Comparison of ENCODE assay signal across 10 cellular contexts in genomic region chr17:59361386-59361785, GRCh38. TPM values are rescaled to one million over a fixed set of nuclear protein-coding genes. Genes with fewer than 3 reads are reported as not detected.
DNase-seq lines count a peak whose midpoint lies in the region; ATAC-seq, FAIRE-seq and TF ChIP-seq lines count a peak whose summit lies in the region.
"Had no signal": no experiment of that assay in that cellular context is flagged by ENCODE, and none has a peak within 500 bp of the region (broad histone marks: within the 10 kb centered on the region; RNA-seq: fewer than 3 reads in every experiment).

No MANE protein-coding gene starts in this region.

- CTCF ChIA-PET in GM12878 (lab: Yijun Ruan, JAX), result no interaction called here

- H3K4me1 Mint-ChIP-seq in nephron progenitor cell, result peaks cover 68% of the 10 kb centered on the region

- intact Hi-C loops in GM12878 (cut with micrococcal nuclease; ENCODE audit: unreplicated experiment), result no loop called here

- no peaks in the 10 kb centered on the region for H3K27me3 ChIP-seq in MM.1S (replicated peaks; ENCODE audit: insufficient read depth, low read length)
- no peaks in the 10 kb centered on the region for H3K27me3 ChIP-seq in GM12878 (replicated peaks in 1 of 2; ENCODE audit: control insufficient read depth in 2 of 2, insufficient read depth in 2 of 2, low read length in 1 of 2)

- peaks cover 6% of the 10 kb centered on the region for H3K9me3 Mint-ChIP-seq in nephron progenitor cell

- H3K4me3 Mint-ChIP-seq in nephron progenitor cell, result peak overlapping the region; percentile 11

- RAD21 ChIA-PET in GM12878 (lab: Charles Lee; ENCODE audit: unreplicated experiment), result no interaction called here

- POLR2A ChIA-PET in GM12878 (lab: Charles Lee), result interaction anchor here (1.6 to 1.8 kb wide), 2 partner anchors 11 to 26 kb away, joined by 3 to 6 read pairs; no protein-coding TSS in a partner anchor

- H2AFZ ChIP-seq in MM.1S (ENCODE audit: low read length) (no peak overlapping the region), GM12878 (ENCODE audit: control insufficient read depth, low read depth, low read length) (no peak overlapping the region)

- no peak for TF ChIP-seq EP300 in GM12878 (IDR thresholded peaks at IDR 0.05; ENCODE audit: borderline replicate concordance in 1 of 2, control insufficient read depth in 1 of 2, low read depth in 2 of 2, low read length in 2 of 2)

- H3F3A ChIP-seq in MM.1S (ENCODE audit: insufficient read depth, low read length), result peaks cover 6% of the 10 kb centered on the region; the same call in 1 of the 2 replicates

- no peak for TF ChIP-seq POLR2A in GM12878 (IDR thresholded peaks at IDR 0.05; ENCODE audit: low read depth, low read length)

- in situ Hi-C loops in GM12878 (cut with MboI), result no loop called here

- H3K27ac ChIP-seq in MM.1S (ENCODE audit: low read length), result peak overlapping the region; percentile 63; the same call in 1 of the 2 replicates
- H3K27ac ChIP-seq in GM12878 (ENCODE audit: control insufficient read depth, insufficient read depth), result no peak overlapping the region
- H3K27ac ChIP-seq: KMS-11, WERI-Rb-1 had no signal

- FAIRE-seq in GM12878 (lab: Jason Lieb, UNC), result no peak

- H3K36me3 ChIP-seq in MM.1S (replicated peaks; ENCODE audit: insufficient read depth, low read length) (no peaks in the 10 kb centered on the region), GM12878 (ENCODE audit: control insufficient read depth in 2 of 2, insufficient read depth in 2 of 2, low read length in 1 of 2) (no peaks in the 10 kb centered on the region)
- H3K36me3 ChIP-seq: WERI-Rb-1 had no signal

- peak overlapping the region; percentile 56 for H3K27ac Mint-ChIP-seq in nephron progenitor cell

- peaks cover 3% of the 10 kb centered on the region for H3K27me3 Mint-ChIP-seq in nephron progenitor cell (ENCODE audit: low read depth, poor library complexity)

- H3K9me3 ChIP-seq in MM.1S (replicated peaks; ENCODE audit: insufficient read depth, low read length) (no peaks in the 10 kb centered on the region), GM12878 (replicated peaks; ENCODE audit: control insufficient read depth, insufficient read depth, low read length) (no peaks in the 10 kb centered on the region; the same call in 2 of the 3 replicates)

- no peak overlapping the region for H3K4me3 ChIP-seq in AG10803 (ENCODE audit: low read length)
- H3K4me3 ChIP-seq in MM.1S (ENCODE audit: low read length), result no peak overlapping the region
- H3K4me3 ChIP-seq in GM12878, result no peak overlapping the region

- no peaks in the 10 kb centered on the region for H4K20me1 ChIP-seq in MM.1S (ENCODE audit: insufficient read depth, low read length)
- no peaks in the 10 kb centered on the region for H4K20me1 ChIP-seq in GM12878 (ENCODE audit: control insufficient read depth, insufficient read depth)

- no peaks in the 10 kb centered on the region for H3K9me2 ChIP-seq in MM.1S (replicated peaks; ENCODE audit: insufficient read depth, low read length)

- DNase-seq in AG10803 (ENCODE audit: low read depth), result peak; percentile 93
- DNase-seq in MM.1S, result no peak
- no peak for DNase-seq in GM12878 (ENCODE audit: low read depth, low spot score)
- DNase-seq in nephron progenitor cell, result no peak
- DNase-seq in GDM1 (lab: John Stamatoyannopoulos, UW), result no peak
- no peak for DNase-seq in NK-92 (lab: John Stamatoyannopoulos, UW; ENCODE audit: unreplicated experiment)
- no peak for DNase-seq in NCI-H1048 (lab: John Stamatoyannopoulos, UW)
- DNase-seq: WERI-Rb-1 had no signal

- no peak overlapping the region for H3K9ac ChIP-seq in MM.1S (ENCODE audit: low read length)
- H3K9ac ChIP-seq in GM12878 (ENCODE audit: control insufficient read depth, insufficient read depth, low read length), result no peak overlapping the region
- H3K9ac ChIP-seq: KMS-11 had no signal

- no peaks in the 10 kb centered on the region for H3K79me2 ChIP-seq in MM.1S (ENCODE audit: low read length)
- H3K79me2 ChIP-seq in GM12878 (ENCODE audit: control insufficient read depth, insufficient read depth, low read length), result no peaks in the 10 kb centered on the region

- no peak for TF ChIP-seq CTCF in AG10803 (conservative IDR thresholded peaks at IDR 0.05; ENCODE audit: low read length)
- no peak for TF ChIP-seq CTCF in MM.1S (IDR thresholded peaks at IDR 0.05; ENCODE audit: low read length)
- TF ChIP-seq CTCF in GM12878 (IDR thresholded peaks at IDR 0.05 in 2 of 3, conservative IDR thresholded peaks at IDR 0.05 in 1 of 3; ENCODE audit: control insufficient read depth in 2 of 3, extremely low read depth in 1 of 3, insufficient read depth in 1 of 3, low read depth in 3 of 3, low read length in 3 of 3), result no peak
- no peak for TF ChIP-seq CTCF in nephron progenitor cell (IDR thresholded peaks at IDR 0.05)

- ATAC-seq in GM12878 (no peak), GM18520 (IDR thresholded peaks at IDR 0.05; ENCODE audit: unreplicated experiment) (no peak)

- H3K4me2 ChIP-seq in MM.1S (ENCODE audit: low read depth, low read length) (no peak overlapping the region), GM12878 (ENCODE audit: control insufficient read depth, insufficient read depth) (peak overlapping the region; percentile 14; the same call in 1 of the 2 replicates)
- H3K4me2 ChIP-seq: KMS-11 had no signal

- SMC1A ChIA-PET in GM12878 (lab: Charles Lee; ENCODE audit: uncharacterized antibody, unreplicated experiment), result interaction anchor here (0.8 to 3.7 kb wide), 5 partner anchors 13 to 141 kb away, joined by 3 to 25 read pairs (median 4); no protein-coding TSS in a partner anchor

- H3K4me1 ChIP-seq in MM.1S (ENCODE audit: low read length), result peaks cover 33% of the 10 kb centered on the region
- H3K4me1 ChIP-seq in GM12878 (ENCODE audit: control insufficient read depth, insufficient read depth, low read length), result peaks cover 50% of the 10 kb centered on the region

- 73% methylated on average over 3 of the region's 3 CpGs for WGBS in GM12878 (ENCODE audit: insufficient coverage, insufficient replicate concordance, low lambda C conversion rate, missing lambda C conversion rate)

- no TSS peak for BruUV-seq in GM12878 (replicated peaks; lab: Mats Ljungman, UMichigan)

- TF ChIP-seq RAD21 in GM12878 (IDR thresholded peaks at IDR 0.05; ENCODE audit: insufficient read depth, low read depth, low read length), result no peak

- H3K36me3 Mint-ChIP-seq in nephron progenitor cell (ENCODE audit: low read depth), result peaks cover 32% of the 10 kb centered on the region

TF ChIP-seq in GM12878, 131 proteins besides CTCF, POLR2A, EP300 and RAD21 (continues in another document):
- TF ChIP-seq CEBPZ (IDR thresholded peaks at IDR 0.05; ENCODE audit: low read depth, low read length), result no peak
- no peak for TF ChIP-seq NR2C1 (IDR thresholded peaks at IDR 0.05)
- TF ChIP-seq ZSCAN29 (IDR thresholded peaks at IDR 0.05), result no peak
- no peak for TF ChIP-seq SPI1 (IDR thresholded peaks at IDR 0.05; ENCODE audit: borderline replicate concordance, insufficient read depth, low read depth, low read length)
- no peak for TF ChIP-seq SMAD5 (IDR thresholded peaks at IDR 0.05; ENCODE audit: low read depth)
- no peak for TF ChIP-seq IKZF2 (IDR thresholded peaks at IDR 0.05)
- no peak for TF ChIP-seq SREBF1 (IDR thresholded peaks at IDR 0.05; ENCODE audit: low read length)

RNA-seq across cellular contexts. Expression of gene YPEL2, which starts 29.9 kb away (rescaled TPM):
- total RNA-seq in GM12878 (2013; cell fraction: nucleolus; rRNA removed), result 23.6 and 27.1 TPM in 2 replicates
- 0.45 and 0.71 TPM in 2 replicates for total RNA-seq in GM12878 (2014; rRNA removed)
- total RNA-seq in GM12878 (2014; rRNA removed; fragmentation: Illumina TruSeq; extraction: Trizol), result 0.63 and 0.64 TPM in 2 replicates
- total RNA-seq in GM12878 (2021), result 0.69 and 0.92 TPM in 2 replicates
- 1.5 TPM for polyA plus RNA-seq in GM12878 (2011; ENCODE audit: low read depth)
- 8.1 and 8.3 TPM in 2 replicates for polyA plus RNA-seq in GM12878 (2011; rRNA removed)
- polyA plus RNA-seq in GM12878 (2011; cell fraction: cytosol; rRNA removed), result 4.7 and 6.4 TPM in 2 replicates
- 4.7 and 7.8 TPM in 2 replicates for polyA plus RNA-seq in GM12878 (2011; cell fraction: nucleus; rRNA removed)
- 2.3 and 2.6 TPM in 2 replicates for polyA plus RNA-seq in GM12878 (2012)
- polyA plus RNA-seq in GM12878 (2014; fragmentation: Illumina TruSeq; extraction: Trizol), result 0.55 and 0.76 TPM in 2 replicates
- under 1 TPM; 0.11 to 0.18 TPM for polyA plus RNA-seq in GM12878 (2014; fragmentation: Nextera tagmentation; extraction: Ambion mirVana)
- 0.41 and 0.47 TPM in 2 replicates for polyA plus RNA-seq in GM12878 (2014; rRNA removed)
- polyA plus RNA-seq in GM12878 (2016; fragmentation: Nextera tagmentation; extraction: Ambion mirVana), result under 1 TPM; 0.15 to 0.51 TPM
- 7.1 and 12.7 TPM in 2 replicates for polyA minus RNA-seq in GM12878 (2011; rRNA and poly(A)+ RNA removed)
- 2.5 and 3.2 TPM in 2 replicates for polyA minus RNA-seq in GM12878 (2011; cell fraction: cytosol; rRNA and poly(A)+ RNA removed)
- polyA minus RNA-seq in GM12878 (2011; cell fraction: nucleus; rRNA and poly(A)+ RNA removed), result 5.4 and 5.7 TPM in 2 replicates
